ENCODE assay signal across 8 cellular contexts in genomic region chr15:99565031-99565280, GRCh38. TPM values are rescaled to one million over a fixed set of nuclear protein-coding genes. Genes with fewer than 3 reads are reported as not detected.
DNase-seq lines count a peak whose midpoint lies in the region; ATAC-seq and TF ChIP-seq lines count a peak whose summit lies in the region.

No MANE protein-coding gene starts in this region.

- peaks cover 42% of the 10 kb centered on the region for H3K4me1 Mint-ChIP-seq in activated naive CD4-positive, alpha-beta T cell treated with anti-CD3 and anti-CD28 coated beads, Interleukin-2, amount 10 ng/mL, durations not matched to agents 7 days and 5 days

- no peaks in the 10 kb centered on the region for H3K9me3 Mint-ChIP-seq in activated naive CD4-positive, alpha-beta T cell treated with anti-CD3 and anti-CD28 coated beads, Interleukin-2, amount 10 ng/mL, durations not matched to agents 7 days and 5 days
- no peaks in the 10 kb centered on the region for H3K9me3 Mint-ChIP-seq in activated naive CD4-positive, alpha-beta T cell treated with anti-CD3 and anti-CD28 coated beads, Interleukin-2, amount 50 U/mL, for 72 hours

- H3K27ac ChIP-seq in lower lobe of right lung (peak overlapping the region; percentile 97), upper lobe of left lung (peak overlapping the region; percentile 95 to 100 (median 99))

- no peaks in the 10 kb centered on the region for H3K9me3 ChIP-seq in adipocyte (ENCODE audit: control insufficient read depth, low read length)
- H3K9me3 ChIP-seq in lower lobe of right lung = no peaks in the 10 kb centered on the region
- no peaks in the 10 kb centered on the region for H3K9me3 ChIP-seq in upper lobe of left lung

- peak overlapping the region; percentile 53 for H3K4me3 Mint-ChIP-seq in activated naive CD4-positive, alpha-beta T cell treated with anti-CD3 and anti-CD28 coated beads, Interleukin-2, amount 10 ng/mL, durations not matched to agents 7 days and 5 days

- no peak for TF ChIP-seq EP300 in upper lobe of left lung (IDR thresholded peaks at IDR 0.05)

- no peak for DNase-seq in activated naive CD4-positive, alpha-beta T cell treated with anti-CD3 and anti-CD28 coated beads, Interleukin-2, amount 10 ng/mL, durations not matched to agents 7 days and 5 days
- DNase-seq in activated naive CD4-positive, alpha-beta T cell treated with anti-CD3 and anti-CD28 coated beads, Interleukin-2, amount 50 U/mL, for 72 hours (ENCODE audit: low spot score in 2 of 2) = no peak
- DNase-seq in adipocyte (ENCODE audit: low read depth) (no peak), lower lobe of right lung (no peak), upper lobe of left lung (no peak), NCI-H82 (lab: John Stamatoyannopoulos, UW) (no peak), omental fat pad (ENCODE audit: low spot score) (no peak), DMS114 treated with DMSO at 0.1 percent for 48 hours (lab: John Stamatoyannopoulos, UW; ENCODE audit: unreplicated experiment) (no peak)

- no peaks in the 10 kb centered on the region for H3K27me3 ChIP-seq in adipocyte (replicated peaks; ENCODE audit: control insufficient read depth, insufficient read depth, low read length)
- no peaks in the 10 kb centered on the region for H3K27me3 ChIP-seq in lower lobe of right lung (ENCODE audit: low read depth)
- H3K27me3 ChIP-seq in upper lobe of left lung = no peaks in the 10 kb centered on the region

- no peak for TF ChIP-seq POLR2A in upper lobe of left lung (IDR thresholded peaks at IDR 0.05)

- intact Hi-C loops in lower lobe of right lung (cut with DNase I) = no loop called here

- H3K36me3 Mint-ChIP-seq in activated naive CD4-positive, alpha-beta T cell treated with anti-CD3 and anti-CD28 coated beads, Interleukin-2, amount 10 ng/mL, durations not matched to agents 7 days and 5 days = peaks cover 3% of the 10 kb centered on the region
- peaks cover 6 to 11% of the 10 kb centered on the region in 2 donors for H3K36me3 Mint-ChIP-seq in activated naive CD4-positive, alpha-beta T cell treated with anti-CD3 and anti-CD28 coated beads, Interleukin-2, amount 50 U/mL, for 72 hours

- TF ChIP-seq CTCF in lower lobe of right lung (IDR thresholded peaks at IDR 0.05) (no peak), upper lobe of left lung (IDR thresholded peaks at IDR 0.05) (no peak), omental fat pad (IDR thresholded peaks at IDR 0.05) (no peak)

- H3K4me1 ChIP-seq in adipocyte (ENCODE audit: control insufficient read depth, insufficient read depth, low read length) (peaks cover 32% of the 10 kb centered on the region), lower lobe of right lung (peaks cover 33% of the 10 kb centered on the region), upper lobe of left lung (peaks cover 19 to 33% (median 28%) of the 10 kb centered on the region in 4 donors)

- H3K4me3 ChIP-seq in adipocyte (ENCODE audit: low read length) (peak overlapping the region; percentile 71), lower lobe of right lung (peak overlapping the region; percentile 72), upper lobe of left lung (peak overlapping the region in 3 of 4 donors; percentile 63 to 87 (median 72))

- CTCF ChIA-PET in activated naive CD4-positive, alpha-beta T cell treated with anti-CD3 and anti-CD28 coated beads, Interleukin-2, amount 10 ng/mL, durations not matched to agents 7 days and 5 days (lab: Charles Lee) = interaction anchor here (0.6 to 1.0 kb wide), 2 partner anchors 15 to 291 kb away, joined by 3 read pairs; no protein-coding TSS in a partner anchor

- no peaks in the 10 kb centered on the region for H3K36me3 ChIP-seq in adipocyte (ENCODE audit: control insufficient read depth, insufficient read depth, low read length, severe bottlenecking)
- no peaks in the 10 kb centered on the region for H3K36me3 ChIP-seq in lower lobe of right lung
- H3K36me3 ChIP-seq in upper lobe of left lung = no peaks in the 10 kb centered on the region

- H3K27ac Mint-ChIP-seq in activated naive CD4-positive, alpha-beta T cell treated with anti-CD3 and anti-CD28 coated beads, Interleukin-2, amount 10 ng/mL, durations not matched to agents 7 days and 5 days = no peak overlapping the region
- H3K27ac Mint-ChIP-seq in activated naive CD4-positive, alpha-beta T cell treated with anti-CD3 and anti-CD28 coated beads, Interleukin-2, amount 50 U/mL, for 72 hours = no peak overlapping the region

- H3K27me3 Mint-ChIP-seq in activated naive CD4-positive, alpha-beta T cell treated with anti-CD3 and anti-CD28 coated beads, Interleukin-2, amount 10 ng/mL, durations not matched to agents 7 days and 5 days = peaks cover 43% of the 10 kb centered on the region

- WGBS in upper lobe of left lung, 2 donors = 5% methylated on average over 6 of the region's 19 CpGs; no CpG with 5 or more reads in 1 of the 2 donors

- ATAC-seq in activated naive CD4-positive, alpha-beta T cell treated with anti-CD3 and anti-CD28 coated beads, Interleukin-2, amount 50 U/mL, for 72 hours = no peak
- ATAC-seq in lower lobe of right lung = no peak
- no peak for ATAC-seq in upper lobe of left lung (ENCODE audit: low FRiP score in 2 of 2)
- no peak for ATAC-seq in omental fat pad (ENCODE audit: low FRiP score)

- H3K9ac ChIP-seq in adipocyte (ENCODE audit: low read length) = peak overlapping the region; percentile 32

RNA-seq across cellular contexts. Expression of gene MEF2A, which starts 0.8 kb away (rescaled TPM):
- 10 to 100 TPM; 16.4 to 18.7 TPM for total RNA-seq in activated naive CD4-positive, alpha-beta T cell treated with anti-CD3 and anti-CD28 coated beads, Interleukin-2, amount 50 U/mL, for 72 hours
- total RNA-seq in lower lobe of right lung = 80.1 TPM
- total RNA-seq in upper lobe of left lung = 10 to 100 TPM; 54.9 to 89.1 (median 75.2) TPM
- total RNA-seq in omental fat pad = 10 to 100 TPM; 47.8 to 74.4 (median 54.0) TPM
